10 cellular contexts compared by ENCODE assay signal in genomic region chr17:43714338-43715149, GRCh38. TPM values are rescaled to one million over a fixed set of nuclear protein-coding genes. Genes with fewer than 3 reads are reported as not detected.
DNase-seq lines count a peak whose midpoint lies in the region; ATAC-seq and TF ChIP-seq lines count a peak whose summit lies in the region.
"Had no signal": no experiment of that assay in that cellular context is flagged by ENCODE, and none has a peak within 500 bp of the region (broad histone marks: within the 10 kb centered on the region; RNA-seq: fewer than 3 reads in every experiment).

No MANE protein-coding gene starts in this region.

- H3K9ac ChIP-seq in HUES48 (ENCODE audit: low read depth, low read length), result no peak overlapping the region
- H3K9ac ChIP-seq in mesenchymal stem cell (ENCODE audit: low read length), result peak overlapping the region; percentile 62

- peaks cover 15% of the 10 kb centered on the region; the same call in 1 of the 2 replicates for H3K4me1 ChIP-seq in HUES48 (ENCODE audit: control insufficient read depth, insufficient read depth, low read length)
- peaks cover 0 to 3% of the 10 kb centered on the region in 2 donors for H3K4me1 ChIP-seq in ascending aorta
- H3K4me1 ChIP-seq in mesenchymal stem cell (ENCODE audit: control insufficient read depth, insufficient read depth, low read depth, low read length), result peaks cover 8% of the 10 kb centered on the region

- intact Hi-C loops in ascending aorta (cut with DNase I), result no loop called here

- H3K36me3 ChIP-seq in HUES48 (ENCODE audit: control insufficient read depth, insufficient read depth, low read length) (no peaks in the 10 kb centered on the region), ascending aorta (no peaks in the 10 kb centered on the region), mesenchymal stem cell (ENCODE audit: control insufficient read depth in 1 of 2, insufficient read depth in 2 of 2, low read depth in 1 of 2, low read length in 2 of 2) (no peaks in the 10 kb centered on the region)
- H3K36me3 ChIP-seq: SJSA1 had no signal

- no peak overlapping the region for H2BK15ac ChIP-seq in mesenchymal stem cell (ENCODE audit: low read depth, poor library complexity, severe bottlenecking)

- DNase-seq in CD1c-positive myeloid dendritic cell (ENCODE audit: extremely low spot score), result peak; percentile 35
- DNase-seq in ascending aorta (ENCODE audit: low spot score in 2 of 2), result no peak
- DNase-seq in mesenchymal stem cell, result peak; percentile 54
- no peak for DNase-seq in NCI-H345 (lab: John Stamatoyannopoulos, UW)
- DNase-seq in NCI-H1092 (lab: John Stamatoyannopoulos, UW), result no peak

- H4K8ac ChIP-seq in mesenchymal stem cell (ENCODE audit: low read length), result no peak overlapping the region

- H2AK5ac ChIP-seq in mesenchymal stem cell (ENCODE audit: low read length, severe bottlenecking), result no peak overlapping the region

- H3K14ac ChIP-seq in mesenchymal stem cell (ENCODE audit: low read length in 2 of 2), result no peak overlapping the region

- no peak overlapping the region for H4K91ac ChIP-seq in mesenchymal stem cell (ENCODE audit: low read length)

- H3K27ac ChIP-seq in HUES48 (ENCODE audit: low read depth, low read length), result no peak overlapping the region
- peak overlapping the region; percentile 85 for H3K27ac ChIP-seq in ascending aorta
- no peak overlapping the region for H3K27ac ChIP-seq in mesenchymal stem cell (ENCODE audit: low read length, poor library complexity, severe bottlenecking)

- H3K18ac ChIP-seq in mesenchymal stem cell (ENCODE audit: low read depth in 1 of 2, low read length in 2 of 2), result no peak overlapping the region

- TF ChIP-seq CTCF in ascending aorta (IDR thresholded peaks at IDR 0.05), result no peak

- 46% methylated on average over 6 of the region's 6 CpGs for WGBS in mesenchymal stem cell

- H3K4me2 ChIP-seq in mesenchymal stem cell (ENCODE audit: low read length, poor library complexity, severe bottlenecking), result peak overlapping the region; percentile 96

- H3K27me3 ChIP-seq in HUES48 (ENCODE audit: control insufficient read depth, insufficient read depth, low read length) (peaks cover 39% of the 10 kb centered on the region), ascending aorta (no peaks in the 10 kb centered on the region), mesenchymal stem cell (ENCODE audit: control insufficient read depth in 1 of 2, insufficient read depth in 1 of 2, low read length in 2 of 2) (peaks cover 10 to 14% of the 10 kb centered on the region in 2 experiments)
- H3K27me3 ChIP-seq: SJSA1 had no signal

- H3K4me3 ChIP-seq in HUES48 (ENCODE audit: low read depth, low read length) (peak overlapping the region; percentile 71; the same call in 1 of the 2 replicates), ascending aorta (peak overlapping the region in 1 of 2 donors; percentile 69), mesenchymal stem cell (ENCODE audit: insufficient read depth in 1 of 2, low read depth in 1 of 2, low read length in 2 of 2) (no peak overlapping the region)

- H3K79me1 ChIP-seq in mesenchymal stem cell (replicated peaks; ENCODE audit: low read length, poor library complexity, severe bottlenecking), result no peaks in the 10 kb centered on the region

- no peak overlapping the region for H2BK120ac ChIP-seq in mesenchymal stem cell (ENCODE audit: low read depth, low read length)

- H3K4ac ChIP-seq in mesenchymal stem cell (ENCODE audit: low read depth in 1 of 2, low read length in 2 of 2), result no peak overlapping the region

- no peak overlapping the region for H2AFZ ChIP-seq in mesenchymal stem cell (ENCODE audit: low read depth, low read length)

- no peak overlapping the region for H3K23ac ChIP-seq in mesenchymal stem cell (ENCODE audit: low read length in 2 of 2)

- no peak overlapping the region for H2BK12ac ChIP-seq in mesenchymal stem cell (ENCODE audit: low read length in 2 of 2)

- ATAC-seq in HG03354 (IDR thresholded peaks at IDR 0.05; ENCODE audit: poor library complexity, severe bottlenecking, unreplicated experiment) (no peak), HG02970 (IDR thresholded peaks at IDR 0.05; ENCODE audit: low FRiP score, unreplicated experiment) (no peak)

- no peaks in the 10 kb centered on the region for H3K9me3 ChIP-seq in HUES48 (ENCODE audit: control insufficient read depth, insufficient read depth, low read length)
- H3K9me3 ChIP-seq in ascending aorta, result no peaks in the 10 kb centered on the region
- no peaks in the 10 kb centered on the region for H3K9me3 ChIP-seq in mesenchymal stem cell (ENCODE audit: control insufficient read depth, low read length)
- H3K9me3 ChIP-seq: SJSA1 had no signal

- H2BK5ac ChIP-seq in mesenchymal stem cell (ENCODE audit: low read depth, low read length, poor library complexity, severe bottlenecking), result no peak overlapping the region

RNA-seq across cellular contexts. Expression of gene SOST, which starts 44.0 kb away (rescaled TPM):
- total RNA-seq in ascending aorta, result 15.1 TPM
- 0.01 TPM for polyA plus RNA-seq in mesenchymal stem cell (2013, experiment 1 of 2)
- polyA plus RNA-seq in mesenchymal stem cell (2013, experiment 2 of 2), result not detected
- total RNA-seq: pulmonary artery endothelial cell had no signal

RNA-seq across cellular contexts. Expression of gene MEOX1, which starts 52.8 kb away (rescaled TPM):
- total RNA-seq in ascending aorta, result 17.8 TPM
- not detected for polyA plus RNA-seq in mesenchymal stem cell (2013, experiment 1 of 2)
- polyA plus RNA-seq in mesenchymal stem cell (2013, experiment 2 of 2), result not detected
- total RNA-seq: pulmonary artery endothelial cell, SJSA1 had no signal

Comparison
In these comparisons a context has a peak if more than half of its experiments do, and no peak if none do; other contexts are left out.
1. DNase-seq: peak in CD1c-positive myeloid dendritic cell (single experiment) and mesenchymal stem cell (single experiment); none in ascending aorta (0 of 2), NCI-H345 (single experiment) and NCI-H1092 (single experiment).
2. H3K27ac ChIP-seq: peak in ascending aorta (2 of 2); none in HUES48 (single experiment) and mesenchymal stem cell (single experiment).